Comparison of ENCODE assay signal across 11 cellular contexts in genomic region chr12:64877363-64878004, GRCh38. TPM values are rescaled to one million over a fixed set of nuclear protein-coding genes. Genes with fewer than 3 reads are reported as not detected.
DNase-seq lines count a peak whose midpoint lies in the region; ATAC-seq, FAIRE-seq and TF ChIP-seq lines count a peak whose summit lies in the region.
"Had no signal": no experiment of that assay in that cellular context is flagged by ENCODE, and none has a peak within 500 bp of the region (broad histone marks: within the 10 kb centered on the region; RNA-seq: fewer than 3 reads in every experiment).

No MANE protein-coding gene starts in this region.

- H3K27ac ChIP-seq in HepG2 (ENCODE audit: extremely low read length, insufficient read depth, low read length) = no peak overlapping the region
- no peak overlapping the region for H3K27ac ChIP-seq in adrenal gland
- H3K27ac ChIP-seq in smooth muscle cell (ENCODE audit: low read depth) = no peak overlapping the region

- H3K4me2 ChIP-seq in HepG2 (ENCODE audit: low read depth, low read length) = no peak overlapping the region
- H3K4me2 ChIP-seq in smooth muscle cell = no peak overlapping the region

- in situ Hi-C loops in HepG2 (cut with HindIII; ENCODE audit: extremely low pct_ligation_motif_present, low pct_unique_long_range_greater_than_20kb) = loop anchor here (25.0 kb wide), 2 partner anchors 385 to 1235 kb away; no protein-coding TSS in a partner anchor

- no peak for TF ChIP-seq POLR2A in HepG2 (IDR thresholded peaks at IDR 0.05; ENCODE audit: insufficient read depth in 1 of 2, low read depth in 2 of 2, low read length in 2 of 2)
- TF ChIP-seq POLR2A in adrenal gland (IDR thresholded peaks at IDR 0.05) = no peak

- 50% methylated on average over 3 of the region's 3 CpGs for WGBS in HepG2 (ENCODE audit: low lambda C conversion rate)
- 78 to 87% (median 85%) methylated on average over 3 of the region's 3 CpGs for WGBS in adrenal gland, 4 donors
- WGBS in smooth muscle cell (ENCODE audit: low lambda C conversion rate) = 81% methylated on average over 3 of the region's 3 CpGs

- no peaks in the 10 kb centered on the region for H3F3A ChIP-seq in smooth muscle cell (ENCODE audit: low read depth)

- no peak for FAIRE-seq in HepG2 (lab: Jason Lieb, UNC)

- H3K4me3 ChIP-seq in GM06990 (replicated peaks; ENCODE audit: low read depth, low read length) (no peak overlapping the region), HepG2 (replicated peaks in 1 of 3; ENCODE audit: insufficient read depth in 1 of 3, low read depth in 2 of 3, low read length in 3 of 3) (no peak overlapping the region), adrenal gland (no peak overlapping the region), smooth muscle cell (no peak overlapping the region)

- no peak overlapping the region for H2AFZ ChIP-seq in HepG2 (ENCODE audit: low read length)
- H2AFZ ChIP-seq in smooth muscle cell (ENCODE audit: low read depth) = no peak overlapping the region

- no peak for TF ChIP-seq RAD21 in HepG2 (CRISPR knock-in tag; IDR thresholded peaks at IDR 0.05)

- H3K9me3 ChIP-seq in HepG2 (ENCODE audit: low read length) (no peaks in the 10 kb centered on the region), adrenal gland (replicated peaks in 1 of 3) (no peaks in the 10 kb centered on the region), smooth muscle cell (replicated peaks; ENCODE audit: low read depth) (no peaks in the 10 kb centered on the region)

- H3K36me3 ChIP-seq in GM06990 (ENCODE audit: control insufficient read depth, insufficient read depth, low read length) = peaks cover 1% of the 10 kb centered on the region
- H3K36me3 ChIP-seq in HepG2 (replicated peaks in 1 of 2; ENCODE audit: control insufficient read depth in 1 of 2, insufficient read depth in 2 of 2, low read length in 2 of 2) = no peaks in the 10 kb centered on the region
- no peaks in the 10 kb centered on the region for H3K36me3 ChIP-seq in adrenal gland (replicated peaks in 1 of 2)
- no peaks in the 10 kb centered on the region for H3K36me3 ChIP-seq in smooth muscle cell (ENCODE audit: low read depth)

- TF ChIP-seq CTCF in GM06990 (IDR thresholded peaks at IDR 0.05; ENCODE audit: insufficient read depth, low read length, poor library complexity, severe bottlenecking) = no peak
- TF ChIP-seq CTCF in HepG2 (CRISPR knock-in tag; IDR thresholded peaks at IDR 0.05) = no peak
- no peak for TF ChIP-seq CTCF in adrenal gland (IDR thresholded peaks at IDR 0.05)
- no peak for TF ChIP-seq CTCF in smooth muscle cell (IDR thresholded peaks at IDR 0.05; ENCODE audit: borderline replicate concordance, insufficient read depth, poor library complexity, severe bottlenecking)

- intact Hi-C loops in HepG2 (cut with micrococcal nuclease; ENCODE audit: unreplicated experiment) = no loop called here
- intact Hi-C loops in adrenal gland (cut with DNase I) = no loop called here

- CTCF ChIA-PET in HepG2 (lab: Yijun Ruan, JAX; ENCODE audit: low intra/inter-chr PET ratio, low total read pairs) = no interaction called here

- no peaks in the 10 kb centered on the region for H3K79me2 ChIP-seq in HepG2 (ENCODE audit: insufficient read depth, low read length)
- no peaks in the 10 kb centered on the region for H3K79me2 ChIP-seq in smooth muscle cell (ENCODE audit: low read depth)

- TF ChIP-seq EP300 in HepG2 (IDR thresholded peaks at IDR 0.05; ENCODE audit: low read depth in 2 of 2, low read length in 2 of 2) (no peak), HepG2 (CRISPR knock-in tag; IDR thresholded peaks at IDR 0.05; ENCODE audit: borderline replicate concordance) (no peak)

- no TSS peak for BruUV-seq in HepG2 (replicated peaks; lab: Mats Ljungman, UMichigan)

- ATAC-seq in GM18909 (IDR thresholded peaks at IDR 0.05; ENCODE audit: poor library complexity, unreplicated experiment) = peak; percentile 80
- peak; percentile 88 for ATAC-seq in HG02610 (IDR thresholded peaks at IDR 0.05; ENCODE audit: unreplicated experiment)
- peak; percentile 92 for ATAC-seq in HG03442 (IDR thresholded peaks at IDR 0.05; ENCODE audit: unreplicated experiment)
- ATAC-seq in HepG2 = no peak

- H3K4me1 ChIP-seq in HepG2 (ENCODE audit: insufficient read depth, low read length) (no peaks in the 10 kb centered on the region), adrenal gland (replicated peaks in 1 of 2) (no peaks in the 10 kb centered on the region), smooth muscle cell (ENCODE audit: low read depth) (no peaks in the 10 kb centered on the region)

- peak; percentile 63 for DNase-seq in GM06990 (ENCODE audit: extremely low read depth, insufficient read length)
- no peak for DNase-seq in HepG2 (ENCODE audit: low spot score)
- no peak for DNase-seq in adrenal gland
- no peak for DNase-seq in cortex of kidney (lab: John Stamatoyannopoulos, UW)
- no peak for DNase-seq in smooth muscle cell (lab: John Stamatoyannopoulos, UW; ENCODE audit: unreplicated experiment)
- DNase-seq: activated naive CD4-positive, alpha-beta T cell treated with anti-CD3 and anti-CD28 coated beads for 36 hours; NCI-H1436; OCI-M1 had no signal

- POLR2A ChIA-PET in HepG2 (lab: Yijun Ruan, JAX) = no interaction called here

- H4K20me1 ChIP-seq in HepG2 (ENCODE audit: insufficient read depth, low read length) (no peaks in the 10 kb centered on the region), smooth muscle cell (ENCODE audit: low read depth) (no peaks in the 10 kb centered on the region)

- no peak overlapping the region for H3K9ac ChIP-seq in HepG2 (ENCODE audit: insufficient read depth, low read depth, low read length)
- H3K9ac ChIP-seq in smooth muscle cell (ENCODE audit: low read depth) = no peak overlapping the region

- no peaks in the 10 kb centered on the region for H3K27me3 ChIP-seq in GM06990 (replicated peaks; ENCODE audit: control insufficient read depth, insufficient read depth, low read length)
- H3K27me3 ChIP-seq in HepG2 (ENCODE audit: control insufficient read depth in 1 of 2, insufficient read depth in 2 of 2, low read length in 2 of 2) = no peaks in the 10 kb centered on the region
- no peaks in the 10 kb centered on the region for H3K27me3 ChIP-seq in adrenal gland
- peaks cover 2% of the 10 kb centered on the region for H3K27me3 ChIP-seq in smooth muscle cell (ENCODE audit: low read depth)

TF ChIP-seq in HepG2, 621 proteins besides CTCF, POLR2A, EP300 and RAD21:
- TF ChIP-seq FOXP1 (IDR thresholded peaks at IDR 0.05) = no peak
- TF ChIP-seq FOXP1 (CRISPR knock-in tag; IDR thresholded peaks at IDR 0.05) = no peak
- TF ChIP-seq ZFP90 (CRISPR knock-in tag; IDR thresholded peaks at IDR 0.05; ENCODE audit: borderline replicate concordance) = no peak
- no peak for TF ChIP-seq SIX1 (CRISPR knock-in tag; IDR thresholded peaks at IDR 0.05; ENCODE audit: borderline replicate concordance)
TF ChIP-seq in HepG2: peak in this region for 0.

RNA-seq across cellular contexts. Expression of gene TBC1D30, which starts 53.0 kb away (rescaled TPM):
- total RNA-seq in HepG2 (2016; rRNA removed; fragmentation: Illumina TruSeq; extraction: Trizol) = 0.21 and 0.42 TPM in 2 replicates
- not detected in 2 replicates for total RNA-seq in HepG2 (2016; cell fraction: cytosol; rRNA removed; fragmentation: Illumina TruSeq; extraction: Trizol; ENCODE audit: low read depth)
- 0.30 and 0.33 TPM in 2 replicates for total RNA-seq in HepG2 (2016; cell fraction: insoluble cytoplasmic fraction; rRNA removed; fragmentation: Illumina TruSeq; extraction: Trizol)
- total RNA-seq in HepG2 (2016; cell fraction: membrane; rRNA removed; fragmentation: Illumina TruSeq; extraction: Trizol) = 0.25 and 0.28 TPM in 2 replicates
- total RNA-seq in HepG2 (2016; cell fraction: nucleus; rRNA removed; fragmentation: Illumina TruSeq; extraction: Trizol) = 0.31 TPM in 1 of 2 replicates, not detected in the other
- polyA plus RNA-seq in HepG2 (2011; rRNA removed) = 0.35 and 0.67 TPM in 2 replicates
- 0.63 and 0.83 TPM in 2 replicates for polyA plus RNA-seq in HepG2 (2011; cell fraction: cytosol; rRNA removed)
- 0.36 and 0.56 TPM in 2 replicates for polyA plus RNA-seq in HepG2 (2011; cell fraction: nucleus; rRNA removed)
- polyA plus RNA-seq in HepG2 (2012) = 0.13 and 0.19 TPM in 2 replicates
- 0.07 TPM in 1 of 2 replicates, not detected in the other for polyA plus RNA-seq in HepG2 (2016; cell fraction: cytosol; fragmentation: Illumina TruSeq; extraction: Trizol; ENCODE audit: low read depth)
- 0.44 and 0.53 TPM in 2 replicates for polyA plus RNA-seq in HepG2 (2016; cell fraction: insoluble cytoplasmic fraction; fragmentation: Illumina TruSeq; extraction: Trizol; ENCODE audit: low read depth)
- 0.19 TPM in 1 of 2 replicates, not detected in the other for polyA plus RNA-seq in HepG2 (2016; cell fraction: membrane; fragmentation: Illumina TruSeq; extraction: Trizol; ENCODE audit: low read depth)
- 0.15 TPM in 1 of 2 replicates, not detected in the other for polyA plus RNA-seq in HepG2 (2016; cell fraction: nucleus; fragmentation: Illumina TruSeq; extraction: Trizol; ENCODE audit: insufficient read depth, low read depth)
- 0.02 and 10.0 TPM in 2 replicates for polyA minus RNA-seq in HepG2 (2011; rRNA and poly(A)+ RNA removed; ENCODE audit: low replicate concordance)
- polyA minus RNA-seq in HepG2 (2011; cell fraction: cytosol; rRNA and poly(A)+ RNA removed) = not detected in 2 replicates
- 0.25 and 0.77 TPM in 2 replicates for polyA minus RNA-seq in HepG2 (2011; cell fraction: nucleus; rRNA and poly(A)+ RNA removed)
- 10 to 100 TPM in 1 of 8 donors, 1 to 10 TPM in 7; 3.0 to 13.3 (median 5.2) TPM for total RNA-seq in adrenal gland
- 1 to 10 TPM; 1.2 to 3.7 (median 1.4) TPM for polyA plus RNA-seq in adrenal gland
- 0.54 and 0.67 TPM in 2 replicates for total RNA-seq in smooth muscle cell
- 2.3 and 3.8 TPM in 2 replicates for polyA plus RNA-seq in smooth muscle cell
